ENCODE assay signal across 8 cellular contexts in the genomic region with DNA sequence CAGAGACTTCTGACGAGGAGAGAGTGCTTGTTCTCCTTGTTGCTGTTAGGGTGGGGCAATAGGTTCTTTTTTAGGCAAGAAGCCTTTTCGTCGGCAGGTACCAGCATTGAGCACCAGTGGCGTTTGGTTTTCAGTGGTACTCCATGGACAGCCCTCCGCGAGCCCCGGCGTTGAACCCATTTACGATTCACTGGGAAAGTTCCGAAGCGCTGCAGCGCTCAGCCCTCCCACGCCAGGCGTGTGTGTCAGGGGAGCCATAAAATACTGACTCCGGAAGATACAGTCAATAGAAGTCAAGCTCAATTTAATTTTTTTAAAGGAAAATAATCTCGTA. TPM values are rescaled to one million over a fixed set of nuclear protein-coding genes. Genes with fewer than 3 reads are reported as not detected.
DNase-seq lines count a peak whose midpoint lies in the region; ATAC-seq and TF ChIP-seq lines count a peak whose summit lies in the region.

No MANE protein-coding gene starts in this region.

- H3K9me3 Mint-ChIP-seq in activated T-cell treated with anti-CD3 and anti-CD28 coated beads, Interleukin-2, amount 50 U/mL, for 72 hours, result no peaks in the 10 kb centered on the region

- peak overlapping the region; percentile 95 for H2AFZ ChIP-seq in ACC112 (ENCODE audit: low read length, unreplicated experiment)

- peaks cover 36% of the 10 kb centered on the region for H3K4me1 ChIP-seq in ACC112 (ENCODE audit: control insufficient read depth, insufficient read depth, low read length, unreplicated experiment)
- H3K4me1 ChIP-seq in cardiac muscle cell (ENCODE audit: low read depth), result peaks cover 17% of the 10 kb centered on the region

- H3K36me3 Mint-ChIP-seq in activated T-cell treated with anti-CD3 and anti-CD28 coated beads, Interleukin-2, amount 50 U/mL, for 72 hours (ENCODE audit: insufficient read depth in 2 of 2), result peaks cover 4 to 6% of the 10 kb centered on the region in 2 donors

- H3K27ac ChIP-seq in ACC112 (ENCODE audit: low read depth, low read length) (peak overlapping the region; percentile 88), cardiac muscle cell (peak overlapping the region; percentile 13)

- H3K36me3 ChIP-seq in ACC112 (ENCODE audit: insufficient read depth, low read length), result no peaks in the 10 kb centered on the region
- no peaks in the 10 kb centered on the region for H3K36me3 ChIP-seq in cardiac muscle cell

- no peak for TF ChIP-seq CTCF in cardiac muscle cell (IDR thresholded peaks at IDR 0.05; ENCODE audit: low read depth, low read length)

- H3K4me3 ChIP-seq in ACC112 (ENCODE audit: low read depth, low read length), result peak overlapping the region; percentile 84
- H3K4me3 ChIP-seq in cardiac muscle cell, result peak overlapping the region; percentile 85
- peak overlapping the region; percentile 64 for H3K4me3 ChIP-seq in skeletal muscle cell (ENCODE audit: low read depth, low read length)

- no peaks in the 10 kb centered on the region for H3K27me3 Mint-ChIP-seq in activated T-cell treated with anti-CD3 and anti-CD28 coated beads, Interleukin-2, amount 50 U/mL, for 72 hours (ENCODE audit: low read depth)

- no peaks in the 10 kb centered on the region for H3K4me1 Mint-ChIP-seq in activated T-cell treated with anti-CD3 and anti-CD28 coated beads, Interleukin-2, amount 50 U/mL, for 72 hours (ENCODE audit: low read depth)

- H3K4me3 Mint-ChIP-seq in activated T-cell treated with anti-CD3 and anti-CD28 coated beads, Interleukin-2, amount 50 U/mL, for 72 hours, result no peak overlapping the region

- peak; percentile 30 for ATAC-seq in HG03095 (IDR thresholded peaks at IDR 0.05; ENCODE audit: unreplicated experiment)
- ATAC-seq in activated T-cell treated with anti-CD3 and anti-CD28 coated beads, Interleukin-2, amount 50 U/mL, for 72 hours (replicated peaks in 1 of 2), result peak; percentile 36 to 44

- peak; percentile 61 to 62 for DNase-seq in activated T-cell treated with anti-CD3 and anti-CD28 coated beads, Interleukin-2, amount 50 U/mL, for 72 hours
- DNase-seq in cardiac muscle cell (ENCODE audit: low read depth in 1 of 2, low spot score in 1 of 2), result no peak
- no peak for DNase-seq in skeletal muscle cell (ENCODE audit: low read depth)
- no peak for DNase-seq in GDM1 (lab: John Stamatoyannopoulos, UW)
- no peak for DNase-seq in KBM-7
- DNase-seq in D341Med (ENCODE audit: low spot score), result no peak

- peaks cover 44% of the 10 kb centered on the region for H3K79me2 ChIP-seq in ACC112 (ENCODE audit: control insufficient read depth, insufficient read depth, low read length, unreplicated experiment)

- H3K27me3 ChIP-seq in ACC112 (ENCODE audit: insufficient read depth, low read length) (no peaks in the 10 kb centered on the region), cardiac muscle cell (no peaks in the 10 kb centered on the region)

- peak overlapping the region; percentile 76 for H3K27ac Mint-ChIP-seq in activated T-cell treated with anti-CD3 and anti-CD28 coated beads, Interleukin-2, amount 50 U/mL, for 72 hours

- in situ Hi-C loops in KBM-7 (cut with MboI; ENCODE audit: low pct_unique_long_range_greater_than_20kb, low sequenced_read_pairs), result no loop called here

- H3K9me3 ChIP-seq in cardiac muscle cell (ENCODE audit: low read depth), result no peaks in the 10 kb centered on the region

RNA-seq across cellular contexts. Expression of a gene that starts 0.5 kb away (rescaled TPM):
- 10 to 100 TPM; 62.5 to 67.5 TPM for total RNA-seq in activated T-cell treated with anti-CD3 and anti-CD28 coated beads, Interleukin-2, amount 50 U/mL, for 72 hours
- 14.0 and 27.3 TPM in 2 replicates for total RNA-seq in cardiac muscle cell
- polyA plus RNA-seq in cardiac muscle cell, result 27.7 and 31.2 TPM in 2 replicates

Comparison
In these comparisons a context has a peak if more than half of its experiments do, and no peak if none do; other contexts are left out.
1. DNase-seq: peak in activated T-cell treated with anti-CD3 and anti-CD28 coated beads, Interleukin-2, amount 50 U/mL, for 72 hours (2 of 2); none in cardiac muscle cell (0 of 2), skeletal muscle cell (single experiment), GDM1 (single experiment), KBM-7 (single experiment) and D341Med (single experiment).
2. Peak in every context shown above with its lines, with median percentiles within 50 percentile points of each other: H3K4me3 ChIP-seq.